Comparison of ENCODE assay signal across 6 cellular contexts in the genomic region with DNA sequence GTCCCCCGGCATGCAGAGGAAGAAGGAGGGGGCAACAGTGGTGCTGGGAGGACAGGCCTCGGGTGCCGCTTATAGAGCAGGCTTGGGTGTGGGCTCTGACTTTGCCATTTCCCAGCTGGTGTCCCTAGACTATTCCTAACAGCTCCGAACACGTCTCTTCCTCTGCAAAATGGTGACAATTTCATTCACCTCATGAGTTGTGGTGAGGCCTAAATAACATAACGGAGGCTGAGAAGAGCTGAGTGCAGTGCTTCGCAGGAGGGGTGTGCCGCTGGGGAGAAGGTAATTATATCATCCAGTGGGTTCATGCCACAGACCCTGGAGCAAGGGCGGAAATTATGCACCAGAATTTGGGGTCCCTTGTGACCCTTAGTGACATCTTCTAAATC. TPM values are rescaled to one million over a fixed set of nuclear protein-coding genes. Genes with fewer than 3 reads are reported as not detected.
"Had no signal": no experiment of that assay in that cellular context is flagged by ENCODE, and none has a peak within 500 bp of the region (broad histone marks: within the 10 kb centered on the region; RNA-seq: fewer than 3 reads in every experiment).

No MANE protein-coding gene starts in this region.

RNA-seq across cellular contexts. Expression of a gene that starts 10.8 kb away (rescaled TPM):
- total RNA-seq: MCF 10A had no signal

RNA-seq across cellular contexts. Expression of a gene that starts 19.1 kb away (rescaled TPM):
- total RNA-seq: LHCN-M2, MCF 10A, PC-3, Peyer's patch, SJSA1 had no signal

RNA-seq across cellular contexts. Expression of a gene that starts 40.8 kb away (rescaled TPM):
- total RNA-seq: LHCN-M2, MCF 10A, PC-3, SJSA1 had no signal

RNA-seq across cellular contexts. Expression of a gene that starts 44.8 kb away (rescaled TPM):
- total RNA-seq: MCF 10A, PC-3, SJSA1 had no signal

RNA-seq across cellular contexts. Expression of a gene that starts 58.6 kb away (rescaled TPM):
- total RNA-seq: LHCN-M2, MCF 10A, PC-3, Peyer's patch, SJSA1 had no signal
- polyA plus RNA-seq: SK-N-SH had no signal
